ENCODE assay signal across 1 cellular context in the genomic region with DNA sequence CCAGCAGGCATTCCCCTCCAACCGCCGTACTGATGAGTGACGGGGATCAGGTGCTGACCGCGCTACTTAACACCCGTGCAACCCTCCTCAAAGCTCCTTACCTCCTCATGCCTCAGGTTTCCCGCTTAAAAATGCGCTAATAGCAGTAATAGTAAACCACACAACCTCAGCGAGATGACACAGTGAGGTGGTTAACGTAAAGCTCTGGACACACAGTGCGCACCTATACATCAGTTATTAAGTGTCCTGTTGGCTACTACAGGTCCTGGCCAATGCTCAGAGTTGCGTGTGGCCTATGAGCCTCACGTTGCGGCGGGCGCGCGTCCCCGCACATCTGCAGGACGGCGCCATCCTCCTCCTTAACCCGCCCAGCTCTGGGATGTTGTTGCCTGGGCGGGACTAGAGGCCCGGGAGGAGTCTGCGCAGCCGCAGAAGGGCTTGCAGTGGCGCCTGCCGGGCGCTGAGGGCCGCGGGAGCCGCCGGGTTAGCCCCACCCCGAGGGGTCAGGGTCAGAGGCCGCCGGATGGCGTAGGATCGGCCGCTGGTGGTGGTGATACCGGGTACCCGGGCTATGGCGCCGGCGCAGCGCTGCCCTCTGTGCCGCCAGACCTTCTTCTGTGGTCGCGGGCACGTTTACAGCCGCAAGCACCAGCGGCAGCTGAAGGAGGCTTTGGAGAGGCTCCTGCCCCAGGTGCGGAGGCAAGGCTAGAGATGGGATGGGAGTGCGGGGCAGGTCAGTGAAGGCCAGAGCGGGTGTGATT.
TF ChIP-seq lines count a peak whose summit lies in the region.

A gene with protein sequence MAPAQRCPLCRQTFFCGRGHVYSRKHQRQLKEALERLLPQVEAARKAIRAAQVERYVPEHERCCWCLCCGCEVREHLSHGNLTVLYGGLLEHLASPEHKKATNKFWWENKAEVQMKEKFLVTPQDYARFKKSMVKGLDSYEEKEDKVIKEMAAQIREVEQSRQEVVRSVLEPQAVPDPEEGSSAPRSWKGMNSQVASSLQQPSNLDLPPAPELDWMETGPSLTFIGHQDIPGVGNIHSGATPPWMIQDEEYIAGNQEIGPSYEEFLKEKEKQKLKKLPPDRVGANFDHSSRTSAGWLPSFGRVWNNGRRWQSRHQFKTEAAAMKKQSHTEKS (plus strand): TSS at position 512 of the 761 bp plus-strand sequence. CDS start 60 bp downstream, at position 572.

TF ChIP-seq in HepG2, 621 proteins besides CTCF, POLR2A, EP300 and RAD21 (continued from another document and continues in another):
- TF ChIP-seq, protein P1, sequence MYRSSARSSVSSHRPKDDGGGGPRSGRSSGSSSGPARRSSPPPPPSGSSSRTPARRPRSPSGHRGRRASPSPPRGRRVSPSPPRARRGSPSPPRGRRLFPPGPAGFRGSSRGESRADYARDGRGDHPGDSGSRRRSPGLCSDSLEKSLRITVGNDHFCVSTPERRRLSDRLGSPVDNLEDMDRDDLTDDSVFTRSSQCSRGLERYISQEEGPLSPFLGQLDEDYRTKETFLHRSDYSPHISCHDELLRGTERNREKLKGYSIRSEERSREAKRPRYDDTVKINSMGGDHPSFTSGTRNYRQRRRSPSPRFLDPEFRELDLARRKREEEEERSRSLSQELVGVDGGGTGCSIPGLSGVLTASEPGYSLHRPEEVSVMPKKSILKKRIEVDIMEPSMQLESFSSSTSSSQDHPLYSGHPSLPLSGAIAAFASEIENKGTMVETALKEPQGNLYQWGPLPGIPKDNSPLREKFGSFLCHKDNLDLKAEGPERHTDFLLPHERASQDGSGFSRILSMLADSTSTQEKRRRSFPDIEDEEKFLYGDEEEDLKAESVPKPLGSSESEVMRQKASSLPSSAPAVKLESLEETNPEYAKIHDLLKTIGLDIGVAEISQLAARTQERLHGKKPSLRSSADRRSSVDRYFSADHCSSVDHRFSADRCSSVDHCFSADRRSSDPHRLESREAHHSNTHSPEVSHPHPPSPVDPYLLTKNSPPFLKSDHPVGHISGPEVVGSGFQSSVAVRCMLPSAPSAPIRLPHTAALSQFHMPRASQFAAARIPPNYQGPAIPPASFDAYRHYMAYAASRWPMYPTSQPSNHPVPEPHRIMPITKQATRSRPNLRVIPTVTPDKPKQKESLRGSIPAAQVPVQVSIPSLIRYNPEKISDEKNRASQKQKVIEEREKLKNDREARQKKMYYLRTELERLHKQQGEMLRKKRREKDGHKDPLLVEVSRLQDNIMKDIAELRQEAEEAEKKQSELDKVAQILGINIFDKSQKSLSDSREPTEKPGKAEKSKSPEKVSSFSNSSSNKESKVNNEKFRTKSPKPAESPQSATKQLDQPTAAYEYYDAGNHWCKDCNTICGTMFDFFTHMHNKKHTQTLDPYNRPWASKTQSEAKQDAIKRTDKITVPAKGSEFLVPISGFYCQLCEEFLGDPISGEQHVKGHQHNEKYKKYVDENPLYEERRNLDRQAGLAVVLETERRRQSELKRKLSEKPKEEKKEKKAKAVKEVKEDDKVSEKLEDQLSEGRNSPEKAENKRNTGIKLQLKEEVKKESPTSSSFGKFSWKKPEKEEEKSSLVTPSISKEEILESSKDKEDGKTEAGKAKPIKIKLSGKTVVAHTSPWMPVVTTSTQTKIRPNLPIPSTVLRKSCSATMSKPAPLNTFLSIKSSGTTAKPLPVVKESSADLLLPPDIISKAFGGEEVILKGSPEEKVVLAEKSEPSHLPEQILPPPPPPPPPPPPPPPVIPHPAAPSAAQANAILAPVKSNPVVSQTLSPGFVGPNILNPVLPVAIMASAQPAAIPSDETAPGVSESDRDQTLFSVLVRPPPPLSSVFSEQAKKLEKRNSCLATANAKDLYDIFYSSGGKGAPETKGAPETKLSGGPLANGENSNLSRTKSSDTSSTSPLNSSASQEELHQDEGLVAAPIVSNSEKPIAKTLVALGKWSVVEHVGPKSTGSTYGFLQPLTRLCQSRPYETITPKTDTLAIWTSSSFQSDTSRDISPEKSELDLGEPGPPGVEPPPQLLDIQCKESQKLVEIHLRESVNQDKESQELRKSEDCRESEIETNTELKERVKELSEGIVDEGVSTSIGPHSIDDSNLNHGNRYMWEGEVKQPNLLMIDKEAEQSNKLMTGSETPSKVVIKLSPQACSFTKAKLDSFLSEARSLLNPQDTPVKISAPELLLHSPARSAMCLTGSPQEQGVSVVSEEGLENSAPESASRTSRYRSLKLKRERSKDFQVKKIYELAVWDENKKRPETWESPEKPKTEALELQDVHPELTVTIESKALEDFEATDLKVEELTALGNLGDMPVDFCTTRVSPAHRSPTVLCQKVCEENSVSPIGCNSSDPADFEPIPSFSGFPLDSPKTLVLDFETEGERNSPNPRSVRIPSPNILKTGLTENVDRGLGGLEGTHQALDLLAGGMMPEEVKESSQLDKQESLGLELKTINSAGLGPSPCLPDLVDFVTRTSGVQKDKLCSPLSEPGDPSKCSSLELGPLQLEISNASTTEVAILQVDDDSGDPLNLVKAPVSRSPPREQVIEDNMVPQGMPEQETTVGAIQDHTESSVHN (CRISPR knock-in tag; IDR thresholded peaks at IDR 0.05) = no peak
- no peak for TF ChIP-seq LCORL (IDR thresholded peaks at IDR 0.05)
- peak; percentile 29; the same call in 1 of the 2 replicates for TF ChIP-seq LCORL (CRISPR knock-in tag; IDR thresholded peaks at IDR 0.05)
- peak; percentile 68 for TF ChIP-seq HNRNPLL (IDR thresholded peaks at IDR 0.05; ENCODE audit: low read depth, low read length, poor library complexity, severe bottlenecking)
- peak; percentile 18; the same call in 1 of the 2 replicates for TF ChIP-seq ZNF264 (CRISPR knock-in tag; IDR thresholded peaks at IDR 0.05)
- TF ChIP-seq IRF9 (CRISPR knock-in tag; IDR thresholded peaks at IDR 0.05; ENCODE audit: borderline replicate concordance) = peak; percentile 64; the same call in 1 of the 2 replicates
- TF ChIP-seq HIC2 (CRISPR knock-in tag; IDR thresholded peaks at IDR 0.05; ENCODE audit: low read depth) = 0 out of 2 replicates have a peak, but pooled peaks have one; percentile 3
- TF ChIP-seq HDAC1 (CRISPR knock-in tag; IDR thresholded peaks at IDR 0.05) = peak; percentile 87
- TF ChIP-seq, protein P2, sequence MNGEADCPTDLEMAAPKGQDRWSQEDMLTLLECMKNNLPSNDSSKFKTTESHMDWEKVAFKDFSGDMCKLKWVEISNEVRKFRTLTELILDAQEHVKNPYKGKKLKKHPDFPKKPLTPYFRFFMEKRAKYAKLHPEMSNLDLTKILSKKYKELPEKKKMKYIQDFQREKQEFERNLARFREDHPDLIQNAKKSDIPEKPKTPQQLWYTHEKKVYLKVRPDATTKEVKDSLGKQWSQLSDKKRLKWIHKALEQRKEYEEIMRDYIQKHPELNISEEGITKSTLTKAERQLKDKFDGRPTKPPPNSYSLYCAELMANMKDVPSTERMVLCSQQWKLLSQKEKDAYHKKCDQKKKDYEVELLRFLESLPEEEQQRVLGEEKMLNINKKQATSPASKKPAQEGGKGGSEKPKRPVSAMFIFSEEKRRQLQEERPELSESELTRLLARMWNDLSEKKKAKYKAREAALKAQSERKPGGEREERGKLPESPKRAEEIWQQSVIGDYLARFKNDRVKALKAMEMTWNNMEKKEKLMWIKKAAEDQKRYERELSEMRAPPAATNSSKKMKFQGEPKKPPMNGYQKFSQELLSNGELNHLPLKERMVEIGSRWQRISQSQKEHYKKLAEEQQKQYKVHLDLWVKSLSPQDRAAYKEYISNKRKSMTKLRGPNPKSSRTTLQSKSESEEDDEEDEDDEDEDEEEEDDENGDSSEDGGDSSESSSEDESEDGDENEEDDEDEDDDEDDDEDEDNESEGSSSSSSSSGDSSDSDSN (CRISPR knock-in tag; IDR thresholded peaks at IDR 0.05) = peak; percentile 63
- TF ChIP-seq, protein P3, sequence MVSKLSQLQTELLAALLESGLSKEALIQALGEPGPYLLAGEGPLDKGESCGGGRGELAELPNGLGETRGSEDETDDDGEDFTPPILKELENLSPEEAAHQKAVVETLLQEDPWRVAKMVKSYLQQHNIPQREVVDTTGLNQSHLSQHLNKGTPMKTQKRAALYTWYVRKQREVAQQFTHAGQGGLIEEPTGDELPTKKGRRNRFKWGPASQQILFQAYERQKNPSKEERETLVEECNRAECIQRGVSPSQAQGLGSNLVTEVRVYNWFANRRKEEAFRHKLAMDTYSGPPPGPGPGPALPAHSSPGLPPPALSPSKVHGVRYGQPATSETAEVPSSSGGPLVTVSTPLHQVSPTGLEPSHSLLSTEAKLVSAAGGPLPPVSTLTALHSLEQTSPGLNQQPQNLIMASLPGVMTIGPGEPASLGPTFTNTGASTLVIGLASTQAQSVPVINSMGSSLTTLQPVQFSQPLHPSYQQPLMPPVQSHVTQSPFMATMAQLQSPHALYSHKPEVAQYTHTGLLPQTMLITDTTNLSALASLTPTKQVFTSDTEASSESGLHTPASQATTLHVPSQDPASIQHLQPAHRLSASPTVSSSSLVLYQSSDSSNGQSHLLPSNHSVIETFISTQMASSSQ (IDR thresholded peaks at IDR 0.05; ENCODE audit: low read depth) = no peak
- TF ChIP-seq, protein P3 (CRISPR knock-in tag; IDR thresholded peaks at IDR 0.05; ENCODE audit: borderline replicate concordance) = peak; percentile 36; the same call in 1 of the 2 replicates
- peak; percentile 49; the same call in 1 of the 2 replicates for TF ChIP-seq ETV5 (CRISPR knock-in tag; IDR thresholded peaks at IDR 0.05; ENCODE audit: borderline replicate concordance)
- TF ChIP-seq ZNF709 (CRISPR knock-in tag; IDR thresholded peaks at IDR 0.05) = peak; percentile 43; the same call in 1 of the 2 replicates
- TF ChIP-seq PAX8 (CRISPR knock-in tag; IDR thresholded peaks at IDR 0.05; ENCODE audit: borderline replicate concordance) = no peak
- TF ChIP-seq HNRNPK (IDR thresholded peaks at IDR 0.05; ENCODE audit: low read depth, low read length, poor library complexity, severe bottlenecking) = no peak
- peak; percentile 60 for TF ChIP-seq RXRB (CRISPR knock-in tag; IDR thresholded peaks at IDR 0.05; ENCODE audit: borderline replicate concordance)
- no peak; the same call in 1 of the 2 replicates for TF ChIP-seq ZNF703 (CRISPR knock-in tag; IDR thresholded peaks at IDR 0.05; ENCODE audit: borderline replicate concordance)
- peak; percentile 64 for TF ChIP-seq MTA1 (CRISPR knock-in tag; IDR thresholded peaks at IDR 0.05; ENCODE audit: borderline replicate concordance)
- peak; percentile 40; the same call in 1 of the 2 replicates for TF ChIP-seq ZSCAN21 (CRISPR knock-in tag; IDR thresholded peaks at IDR 0.05; ENCODE audit: borderline replicate concordance)
- TF ChIP-seq CBX5 (CRISPR knock-in tag; IDR thresholded peaks at IDR 0.05; ENCODE audit: borderline replicate concordance) = peak; percentile 27; the same call in 1 of the 2 replicates
- TF ChIP-seq ZBTB4 (CRISPR knock-in tag; IDR thresholded peaks at IDR 0.05; ENCODE audit: borderline replicate concordance) = peak; percentile 51; the same call in 1 of the 2 replicates
